Comparison of ENCODE assay signal across 2 cellular contexts in genomic region chr2:46013726-46014125, GRCh38.
A peak's percentile ranks its signal among the peaks of the same experiment; 100 is the strongest.
TF ChIP-seq lines count a peak whose summit lies in the region.

No MANE protein-coding gene starts in this region.

TF ChIP-seq in HepG2, 621 proteins besides CTCF, POLR2A, EP300 and RAD21:
- peak; percentile 71 for TF ChIP-seq CREB1 (IDR thresholded peaks at IDR 0.05)
- no peak for TF ChIP-seq CREB1 (CRISPR knock-in tag; IDR thresholded peaks at IDR 0.05)
- TF ChIP-seq RBAK (CRISPR knock-in tag; IDR thresholded peaks at IDR 0.05) = no peak
- peak; percentile 57; the same call in 1 of the 2 replicates for TF ChIP-seq ATF7 (IDR thresholded peaks at IDR 0.05)
- no peak for TF ChIP-seq ATF7 (CRISPR knock-in tag; IDR thresholded peaks at IDR 0.05)

TF ChIP-seq in IMR-90, 13 proteins besides CTCF, POLR2A, EP300 and RAD21:
- TF ChIP-seq RFX5 (IDR thresholded peaks at IDR 0.05; ENCODE audit: low read depth, low read length) (no peak), SMC3 (IDR thresholded peaks at IDR 0.05; ENCODE audit: low read depth, low read length) (no peak), MAZ (IDR thresholded peaks at IDR 0.05; ENCODE audit: borderline replicate concordance, low read depth, low read length) (no peak), MAFK (IDR thresholded peaks at IDR 0.05; ENCODE audit: low read depth, low read length) (no peak), NFE2L2 (IDR thresholded peaks at IDR 0.05; ENCODE audit: low read depth, low read length) (no peak), BHLHE40 (IDR thresholded peaks at IDR 0.05; ENCODE audit: low read depth, low read length) (no peak), ELK1 (IDR thresholded peaks at IDR 0.05; ENCODE audit: borderline replicate concordance, low read depth, low read length) (no peak), CHD1 (IDR thresholded peaks at IDR 0.05; ENCODE audit: low read depth, low read length) (no peak), RCOR1 (IDR thresholded peaks at IDR 0.05; ENCODE audit: insufficient replicate concordance, low read length) (no peak), MXI1 (IDR thresholded peaks at IDR 0.05; ENCODE audit: borderline replicate concordance, low read depth, low read length) (no peak), CEBPB (IDR thresholded peaks at IDR 0.05; ENCODE audit: low read depth, low read length) (no peak), USF2 (IDR thresholded peaks at IDR 0.05; ENCODE audit: low read depth, low read length) (no peak), FOS (IDR thresholded peaks at IDR 0.05; ENCODE audit: low read depth, low read length) (no peak)
